In the genomic region with DNA sequence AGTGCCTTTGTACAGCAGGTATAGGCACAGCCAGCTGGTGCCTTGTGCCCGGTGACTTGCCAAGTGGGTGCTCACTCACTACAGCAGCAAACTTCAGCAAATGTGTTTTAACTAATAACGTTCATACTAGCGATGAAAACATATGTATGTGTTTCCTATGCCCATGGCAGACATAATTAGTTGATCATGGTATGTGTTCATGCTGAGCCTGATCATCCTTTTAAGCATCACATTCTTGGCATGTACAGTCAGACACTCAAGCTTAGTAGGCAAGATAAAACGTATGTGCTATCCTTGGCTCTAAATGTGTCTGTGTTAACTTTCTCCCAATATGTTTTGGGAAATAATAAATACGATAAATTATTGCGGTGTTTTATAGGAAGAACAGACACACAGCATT, we compare ENCODE assay signal across 26 cellular contexts.
"Had no signal": no experiment of that assay in that cellular context is flagged by ENCODE, and none has a peak within 500 bp of the region (broad histone marks: within the 10 kb centered on the region; RNA-seq: fewer than 3 reads in every experiment).

No MANE protein-coding gene starts in this region.

- H3K4me3 ChIP-seq: adrenal gland, ascending aorta, hepatocyte, left lung, upper lobe of left lung had no signal

- H3K9me3 ChIP-seq: adrenal gland, ascending aorta, left lung, upper lobe of left lung had no signal

- H3K27me3 ChIP-seq: adrenal gland, ascending aorta, brain microvascular endothelial cell, hepatocyte, left lung, upper lobe of left lung had no signal

- DNase-seq: activated CD4-positive, alpha-beta T cell treated with anti-CD3 and anti-CD28 coated beads for 4 hours; activated CD4-positive, alpha-beta T cell treated with anti-CD3 and anti-CD28 coated beads, Interleukin-2, amount 50 U/mL, for 48 hours; activated CD4-positive, CD25-positive, alpha-beta regulatory T cell; activated CD8-positive, alpha-beta memory T cell treated with anti-CD3 and anti-CD28 coated beads, Interleukin-2, amount 50 U/mL, for 48 hours; activated naive CD4-positive, alpha-beta T cell; activated T-cell treated with anti-CD3 and anti-CD28 coated beads, Interleukin-2, amount 50 U/mL, for 4 hours; adrenal gland; brain microvascular endothelial cell; cerebellar nuclear complex; cortex of kidney; endodermal cell; foreskin fibroblast; immature natural killer cell; kidney glomerular epithelial cell; left lung; naive B cell; nucleus accumbens; posterior cingulate gyrus; stimulated activated CD4-positive, alpha-beta T cell treated with anti-CD3 and anti-CD28 coated beads, Interleukin-2, amount 100 ng/mL, for 48 hours; stimulated activated CD8-positive, alpha-beta memory T cell treated with anti-CD3 and anti-CD28 coated beads, Interleukin-4, amount 100 ng/mL, for 48 hours; stimulated activated naive B cell treated with anti-CD40 and anti-IgM and Interleukin-4, amounts not matched to agents 10 μg/mL and 1 μg/mL and 100 μg/mL, for 72 hours; T-helper 9 cell; upper lobe of left lung had no signal

- ATAC-seq: activated T-cell treated with anti-CD3 and anti-CD28 coated beads, Interleukin-2, amount 50 U/mL, for 4 hours; left lung; stimulated activated naive B cell treated with anti-CD40 and anti-IgM and Interleukin-4, amounts not matched to agents 10 μg/mL and 1 μg/mL and 100 μg/mL, for 72 hours had no signal

- H3K36me3 ChIP-seq: adrenal gland, ascending aorta, brain microvascular endothelial cell, left lung, upper lobe of left lung had no signal

- H3K27ac ChIP-seq: adrenal gland, ascending aorta, brain microvascular endothelial cell, epithelial cell of prostate, hepatocyte, left lung, upper lobe of left lung had no signal
